In the genomic region with DNA sequence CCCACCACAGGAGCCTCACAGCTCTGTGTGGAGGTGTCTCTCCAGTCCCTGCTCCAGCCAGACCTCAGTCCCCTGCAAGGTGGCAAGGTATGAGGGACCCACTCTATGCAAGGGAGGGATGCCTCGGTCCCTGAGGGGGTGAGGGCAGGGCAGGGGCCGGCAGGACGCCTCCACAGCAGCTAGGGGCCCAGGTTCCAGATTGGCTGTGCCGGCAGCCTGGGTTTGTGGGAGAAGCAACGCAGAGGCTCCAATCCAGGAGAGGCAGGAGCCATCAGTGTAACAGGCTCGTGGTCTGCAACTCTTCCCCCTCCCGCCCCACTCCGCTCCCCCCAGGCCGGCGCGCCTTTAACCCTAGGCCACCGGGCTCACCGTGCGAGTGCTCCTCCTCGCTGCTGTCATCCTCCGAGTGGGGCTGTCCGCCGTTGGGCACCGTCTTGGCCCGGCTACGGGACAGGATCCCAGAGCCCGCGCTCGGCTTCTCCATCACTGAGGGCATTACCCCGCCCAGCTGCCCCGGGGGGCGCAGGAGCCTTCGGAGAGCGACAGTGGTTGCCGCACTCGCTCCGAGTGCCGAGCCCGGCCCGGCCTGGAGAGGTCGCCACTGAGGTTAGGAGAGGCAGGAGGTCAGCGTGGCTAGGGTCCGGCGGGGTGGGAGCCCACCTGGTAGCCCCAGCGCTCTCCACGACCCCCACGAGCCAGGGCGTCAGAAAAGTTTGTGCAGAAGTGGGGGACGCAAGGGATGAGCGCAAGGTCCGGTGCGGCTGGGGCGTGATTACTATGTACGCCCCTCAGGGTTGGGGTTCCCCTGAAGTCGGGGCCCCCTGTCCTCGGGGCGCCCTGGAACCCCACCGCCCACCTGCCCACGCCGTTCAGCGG, we compare ENCODE assay signal across 8 cellular contexts. TPM values are rescaled to one million over a fixed set of nuclear protein-coding genes. Genes with fewer than 3 reads are reported as not detected.
DNase-seq lines count a peak whose midpoint lies in the region; ATAC-seq, FAIRE-seq and TF ChIP-seq lines count a peak whose summit lies in the region.

No MANE protein-coding gene starts in this region.

- H4K20me1 ChIP-seq in astrocyte (ENCODE audit: insufficient read depth, low read length) = no peaks in the 10 kb centered on the region

- peak overlapping the region; percentile 65 for H3K4me3 ChIP-seq in AG10803 (ENCODE audit: low read length)
- peak overlapping the region; percentile 55 for H3K4me3 ChIP-seq in astrocyte (ENCODE audit: insufficient read depth, low read depth, low read length)
- H3K4me3 ChIP-seq in iPS-18a (ENCODE audit: low read length) = peak overlapping the region; percentile 81

- ATAC-seq in GM18873 (IDR thresholded peaks at IDR 0.05; ENCODE audit: low FRiP score, unreplicated experiment) = no peak

- no peaks in the 10 kb centered on the region for H3K27me3 Mint-ChIP-seq in astrocyte (ENCODE audit: low read depth, unreplicated experiment)

- no peaks in the 10 kb centered on the region for H3K27me3 ChIP-seq in astrocyte (ENCODE audit: insufficient read depth, low read length)
- no peaks in the 10 kb centered on the region for H3K27me3 ChIP-seq in iPS-18a (ENCODE audit: control insufficient read depth, insufficient read depth, low read length)

- peak; percentile 24 for DNase-seq in AG10803 (ENCODE audit: low read depth)
- DNase-seq in GM20000 (ENCODE audit: low spot score) = peak; percentile 80
- DNase-seq in NCI-H82 (lab: John Stamatoyannopoulos, UW) = peak; percentile 81
- no peak for DNase-seq in astrocyte (ENCODE audit: low read depth)
- peak; percentile 23 for DNase-seq in stimulated activated CD4-positive, alpha-beta T cell treated with anti-CD3 and anti-CD28 coated beads, Interleukin-4, amount 100 ng/mL, for 24 hours
- no peak for DNase-seq in NAMALWA (ENCODE audit: low spot score)

- no peaks in the 10 kb centered on the region for H3K79me2 ChIP-seq in astrocyte (ENCODE audit: insufficient read depth, low read length)

- H3K9ac ChIP-seq in astrocyte (ENCODE audit: low read length) = peak overlapping the region; percentile 18
- peak overlapping the region; percentile 90 for H3K9ac ChIP-seq in iPS-18a (ENCODE audit: low read length)

- peaks cover 7% of the 10 kb centered on the region for H3K4me1 Mint-ChIP-seq in astrocyte (ENCODE audit: low read depth, unreplicated experiment)

- H3K4me3 Mint-ChIP-seq in astrocyte (ENCODE audit: unreplicated experiment) = peak overlapping the region; percentile 86

- no peaks in the 10 kb centered on the region for H3K36me3 ChIP-seq in astrocyte (ENCODE audit: insufficient read depth, low read length)
- H3K36me3 ChIP-seq in iPS-18a (ENCODE audit: control insufficient read depth, low read depth, low read length) = peaks cover 26% of the 10 kb centered on the region

- no peaks in the 10 kb centered on the region for H3K9me3 Mint-ChIP-seq in astrocyte (ENCODE audit: unreplicated experiment)

- no peak for FAIRE-seq in astrocyte (lab: Jason Lieb, UNC)

- H3K4me1 ChIP-seq in astrocyte (ENCODE audit: insufficient read depth, low read length) = peaks cover 23% of the 10 kb centered on the region
- peaks cover 21% of the 10 kb centered on the region for H3K4me1 ChIP-seq in iPS-18a (ENCODE audit: control insufficient read depth, low read depth, low read length)

- no peaks in the 10 kb centered on the region for H3K9me3 ChIP-seq in astrocyte (ENCODE audit: insufficient read depth, low read depth, low read length)
- H3K9me3 ChIP-seq in iPS-18a (ENCODE audit: control insufficient read depth, low read depth, low read length) = no peaks in the 10 kb centered on the region

- TF ChIP-seq CTCF in AG10803 (conservative IDR thresholded peaks at IDR 0.05; ENCODE audit: low read length) (peak; percentile 63), GM20000 (IDR thresholded peaks at IDR 0.05; ENCODE audit: extremely low read depth, missing control alignments) (peak; percentile 24), astrocyte (IDR thresholded peaks at IDR 0.05; ENCODE audit: insufficient read depth, low read depth, low read length) (peak; percentile 10)

- peak overlapping the region; percentile 75 for H3K27ac Mint-ChIP-seq in astrocyte (ENCODE audit: unreplicated experiment)

- no peak overlapping the region for H2AFZ ChIP-seq in astrocyte (ENCODE audit: low read depth, low read length)

- H3K27ac ChIP-seq in astrocyte (ENCODE audit: low read depth, low read length) (no peak overlapping the region), iPS-18a (ENCODE audit: low read length) (peak overlapping the region; percentile 51)

- peak overlapping the region; percentile 89 for H3K4me2 ChIP-seq in astrocyte (ENCODE audit: low read length)

- peaks cover 7% of the 10 kb centered on the region for H3K36me3 Mint-ChIP-seq in astrocyte (ENCODE audit: low read depth, unreplicated experiment)

RNA-seq across cellular contexts. Expression of gene RCOR2, which starts 0.8 kb away (rescaled TPM):
- 18.8 and 20.3 TPM in 2 replicates for total RNA-seq in astrocyte

RNA-seq across cellular contexts. Expression of gene NAA40, which starts 22.6 kb away (rescaled TPM):
- total RNA-seq in astrocyte = 21.2 and 23.2 TPM in 2 replicates

RNA-seq across cellular contexts. Expression of gene COX8A, which starts 58.2 kb away (rescaled TPM):
- total RNA-seq in astrocyte = 274 and 289 TPM in 2 replicates

Comparison
In these comparisons a context has a peak if more than half of its experiments do, and no peak if none do; other contexts are left out.
1. DNase-seq: peak in AG10803 (single experiment), GM20000 (single experiment), NCI-H82 (single experiment) and stimulated activated CD4-positive, alpha-beta T cell treated with anti-CD3 and anti-CD28 coated beads, Interleukin-4, amount 100 ng/mL, for 24 hours (single experiment); none in astrocyte (single experiment) and NAMALWA (single experiment).
2. CTCF ChIP-seq: peak in every context shown above with its lines; median percentile 63 in AG10803; 24 in GM20000; 10 in astrocyte.
3. Peak in every context shown above with its lines, with median percentiles within 50 percentile points of each other: H3K4me3 ChIP-seq.